ENCODE assay signal across 8 cellular contexts in genomic region chr6:156780117-156780641, GRCh38. TPM values are rescaled to one million over a fixed set of nuclear protein-coding genes. Genes with fewer than 3 reads are reported as not detected.
A peak's percentile ranks its signal among the peaks of the same experiment; 100 is the strongest.
DNase-seq lines count a peak whose midpoint lies in the region; ATAC-seq and TF ChIP-seq lines count a peak whose summit lies in the region.

No MANE protein-coding gene starts in this region.

- peaks cover 12% of the 10 kb centered on the region for H3K36me3 Mint-ChIP-seq in MCF 10A (ENCODE audit: insufficient read depth, unreplicated experiment)

- POLR2A ChIA-PET in AG04449 (lab: Yijun Ruan, JAX) (interaction anchor here (0.7 kb wide), 1 partner anchor 9 kb away, joined by 3 read pairs; no protein-coding TSS in a partner anchor), MCF 10A (lab: Yijun Ruan, JAX) (interaction anchor here (0.6 to 6.6 kb wide), 33 partner anchors 9 to 1467 kb away, joined by 3 to 196 read pairs (median 5); partner anchors contain the start of gene TFB1M)

- CTCF ChIA-PET in AG04449 (lab: Yijun Ruan, JAX) = interaction anchor here (0.7 to 1.2 kb wide), 4 partner anchors 169 to 404 kb away, joined by 3 to 5 read pairs (median 4); no protein-coding TSS in a partner anchor
- CTCF ChIA-PET in MCF 10A (lab: Yijun Ruan, JAX) = interaction anchor here (0.6 to 1.4 kb wide), 9 partner anchors 60 to 586 kb away, joined by 3 to 4 read pairs (median 3); no protein-coding TSS in a partner anchor

- peak overlapping the region; percentile 97 for H3K27ac Mint-ChIP-seq in MCF 10A (ENCODE audit: low read depth, unreplicated experiment)

- peaks cover 19% of the 10 kb centered on the region for H3K4me1 Mint-ChIP-seq in MCF 10A (ENCODE audit: insufficient read depth, unreplicated experiment)

- H3K9me3 Mint-ChIP-seq in MCF 10A (ENCODE audit: unreplicated experiment) = no peaks in the 10 kb centered on the region

- peak overlapping the region; percentile 79 for H3K4me3 Mint-ChIP-seq in MCF 10A (ENCODE audit: unreplicated experiment)

- TF ChIP-seq CTCF in AG04449 (IDR thresholded peaks at IDR 0.05; ENCODE audit: insufficient read depth, low read length, missing control alignments) (no peak), MCF 10A (IDR thresholded peaks at IDR 0.05; ENCODE audit: unreplicated experiment) (no peak)

- BruUV-seq in MCF 10A (replicated peaks; lab: Mats Ljungman, UMichigan) = TSS peak; percentile 49

- H3K27me3 Mint-ChIP-seq in MCF 10A (ENCODE audit: insufficient read depth, unreplicated experiment) = no peaks in the 10 kb centered on the region

- intact Hi-C loops in MCF 10A (cut with micrococcal nuclease) = loop anchor here (1.0 to 5.0 kb wide), 6 partner anchors 87 to 1463 kb away; no protein-coding TSS in a partner anchor

- peak overlapping the region; percentile 77 for H3K4me3 ChIP-seq in AG04449 (ENCODE audit: low read depth, low read length)

- DNase-seq in AG04449 (ENCODE audit: low read depth, low spot score) = peak; percentile 84
- peak; percentile 90 for DNase-seq in NCI-H146 (lab: John Stamatoyannopoulos, UW)
- peak; percentile 53 for DNase-seq in T follicular helper cell (ENCODE audit: low read depth)
- peak; percentile 93 for DNase-seq in MCF 10A (ENCODE audit: unreplicated experiment)
- peak; percentile 33 for DNase-seq in iPS DF 19.7 (ENCODE audit: low read depth, low spot score)
- DNase-seq in renal cortical epithelial cell (ENCODE audit: low read depth) = peak; percentile 92

- ATAC-seq in GM18502 (IDR thresholded peaks at IDR 0.05; ENCODE audit: poor library complexity, unreplicated experiment) = peak; percentile 55
- peak; percentile 42 for ATAC-seq in HG02973 (IDR thresholded peaks at IDR 0.05; ENCODE audit: unreplicated experiment)

RNA-seq across cellular contexts. Expression of gene ARID1B, which starts 3.0 kb away (rescaled TPM):
- total RNA-seq in MCF 10A (2022) (62.2 and 63.9 TPM in 2 replicates), renal cortical epithelial cell (16.7 and 75.8 TPM in 2 replicates)

Comparison
In these comparisons a context has a peak if more than half of its experiments do, and no peak if none do; other contexts are left out.
1. Peak in every context shown above with its lines: DNase-seq, ATAC-seq and H3K4me3 ChIP-seq.
2. DNase-seq: peak in every context shown above with its lines; median percentile 93 in MCF 10A; 92 in renal cortical epithelial cell; 90 in NCI-H146; 84 in AG04449; 53 in T follicular helper cell; 33 in iPS DF 19.7.